In genomic region chr16:52435573-52435972, GRCh38 we compare ENCODE assay signal across 12 cellular contexts.
DNase-seq lines count a peak whose midpoint lies in the region; ATAC-seq, FAIRE-seq and TF ChIP-seq lines count a peak whose summit lies in the region.
"Had no signal": no experiment of that assay in that cellular context is flagged by ENCODE, and none has a peak within 500 bp of the region (broad histone marks: within the 10 kb centered on the region; RNA-seq: fewer than 3 reads in every experiment).

No MANE protein-coding gene starts in this region.

- DNase-seq in NCI-H1436 treated with DMSO at 0.1 percent for 48 hours (lab: John Stamatoyannopoulos, UW) = peak; percentile 70
- peak; percentile 96 for DNase-seq in NCI-H524 treated with DMSO at 0.1 percent for 48 hours (lab: John Stamatoyannopoulos, UW)
- DNase-seq in globus pallidus (ENCODE audit: low spot score) = peak; percentile 21
- DNase-seq in small intestine = no peak
- DNase-seq in urothelium cell line (ENCODE audit: low spot score) = no peak
- DNase-seq: 8988T, activated gamma-delta T cell treated with Interleukin-2 at 50 U/mL for 16 hours, MV-4-11 had no signal

- H3K27me3 ChIP-seq in small intestine (ENCODE audit: control insufficient read depth in 2 of 2, insufficient read depth in 2 of 2, low read length in 2 of 2) = no peaks in the 10 kb centered on the region

- TF ChIP-seq CTCF in 22Rv1 (IDR thresholded peaks at IDR 0.05) = no peak

- 71 to 80% (median 73%) methylated on average over 6 of the region's 6 CpGs for WGBS in small intestine, 3 donors

- FAIRE-seq in small intestine (lab: Jason Lieb, UNC) (no peak), urothelium cell line (lab: Jason Lieb, UNC) (no peak)

- H3K4me1 ChIP-seq in small intestine (ENCODE audit: control insufficient read depth in 2 of 2, insufficient read depth in 1 of 2, low read depth in 1 of 2, low read length in 1 of 2) = no peaks in the 10 kb centered on the region

- no peak overlapping the region for H3K4me3 ChIP-seq in small intestine (ENCODE audit: low read depth in 1 of 2, low read length in 2 of 2)

- ATAC-seq in GM19351 (IDR thresholded peaks at IDR 0.05; ENCODE audit: unreplicated experiment) (no peak), HG03469 (IDR thresholded peaks at IDR 0.05; ENCODE audit: unreplicated experiment) (no peak)
- ATAC-seq: natural killer cell treated with Interleukin-12 subunit alpha and Interleukin-12 subunit beta and Interleukin-15 and Interleukin-18, amount 100 ng/mL, for 72 hours had no signal

- peaks cover 1% of the 10 kb centered on the region for H3K9me3 ChIP-seq in small intestine (ENCODE audit: control insufficient read depth, low read depth)

- peaks cover 0 to 14% of the 10 kb centered on the region in 2 donors for H3K36me3 ChIP-seq in small intestine (ENCODE audit: control insufficient read depth in 2 of 2, insufficient read depth in 2 of 2, low read length in 2 of 2)

- peak overlapping the region; percentile 49 for H3K27ac ChIP-seq in 22Rv1
- no peak overlapping the region for H3K27ac ChIP-seq in small intestine (ENCODE audit: low read depth in 1 of 2, low read length in 1 of 2)

Comparison
In these comparisons a context has a peak if more than half of its experiments do, and no peak if none do; other contexts are left out.
1. DNase-seq: peak in NCI-H1436 treated with DMSO at 0.1 percent for 48 hours (single experiment), NCI-H524 treated with DMSO at 0.1 percent for 48 hours (single experiment) and globus pallidus (single experiment); none in small intestine (single experiment) and urothelium cell line (single experiment).